Comparison of ENCODE assay signal across 8 cellular contexts in the genomic region with DNA sequence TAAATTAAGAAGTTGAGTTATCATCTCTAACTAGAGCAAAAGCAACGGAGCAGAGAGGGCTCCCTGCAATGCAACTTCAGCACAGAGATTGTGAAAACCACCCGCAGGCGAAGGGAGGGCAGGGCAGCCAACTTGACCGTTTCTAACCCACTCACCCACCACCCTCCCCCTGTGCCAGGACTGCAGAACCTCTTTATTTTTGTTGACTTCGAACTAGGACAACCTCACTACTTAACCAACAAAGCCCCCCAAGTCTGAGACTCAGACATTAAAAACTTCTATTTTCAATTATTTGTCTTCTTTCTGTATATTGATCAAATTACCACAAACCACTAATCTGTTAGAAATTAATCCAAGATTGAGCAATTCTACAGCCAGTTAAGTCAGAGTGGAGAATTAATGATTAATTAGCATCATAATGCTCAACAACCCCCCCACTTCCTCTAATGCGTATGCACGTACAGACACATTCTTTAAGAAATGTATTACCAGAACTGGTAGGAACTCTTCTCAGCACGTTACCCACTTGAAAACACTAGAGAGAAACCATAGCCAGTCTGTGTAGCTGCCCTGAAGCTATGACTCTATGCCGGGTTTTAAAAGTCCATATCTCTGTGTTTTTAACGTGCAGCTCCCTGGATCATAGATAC. TPM values are rescaled to one million over a fixed set of nuclear protein-coding genes. Genes with fewer than 3 reads are reported as not detected.
DNase-seq lines count a peak whose midpoint lies in the region; ATAC-seq and TF ChIP-seq lines count a peak whose summit lies in the region.

No MANE protein-coding gene starts in this region.

- H3K27me3 ChIP-seq in CD8-positive, alpha-beta memory T cell (ENCODE audit: insufficient read depth, low read length, poor library complexity, severe bottlenecking) = peaks cover 15% of the 10 kb centered on the region

- peaks cover 25% of the 10 kb centered on the region for H3K27me3 Mint-ChIP-seq in brain
- peaks cover 27% of the 10 kb centered on the region for H3K27me3 Mint-ChIP-seq in nephron (ENCODE audit: low read depth)
- peaks cover 33 to 44% of the 10 kb centered on the region in 2 donors for H3K27me3 Mint-ChIP-seq in CD8-positive, alpha-beta memory T cell

- H3K4me3 Mint-ChIP-seq in brain (peak overlapping the region; percentile 1 to 94 (median 90)), nephron (peak overlapping the region; percentile 61 to 96 (median 93))
- peak overlapping the region in 1 of 7 donors; percentile 20 for H3K4me3 Mint-ChIP-seq in CD8-positive, alpha-beta memory T cell

- TF ChIP-seq CTCF in brain (conservative IDR thresholded peaks at IDR 0.05) (no peak), nephron (IDR thresholded peaks at IDR 0.05; ENCODE audit: unreplicated experiment in 3 of 3) (peak in 1 of 3 experiments; percentile 2)

- peaks cover 4% of the 10 kb centered on the region for H3K36me3 Mint-ChIP-seq in brain
- no peaks in the 10 kb centered on the region for H3K36me3 Mint-ChIP-seq in nephron (ENCODE audit: low read depth)
- no peaks in the 10 kb centered on the region for H3K36me3 Mint-ChIP-seq in CD8-positive, alpha-beta memory T cell

- H3K27ac ChIP-seq in CD8-positive, alpha-beta memory T cell (ENCODE audit: low read depth, low read length) = no peak overlapping the region

- POLR2A ChIA-PET in CD8-positive, alpha-beta memory T cell (lab: Charles Lee) = no interaction called here

- H3K4me1 Mint-ChIP-seq in brain = peaks cover 40% of the 10 kb centered on the region
- peaks cover 37% of the 10 kb centered on the region for H3K4me1 Mint-ChIP-seq in nephron
- H3K4me1 Mint-ChIP-seq in CD8-positive, alpha-beta memory T cell = peaks cover 11 to 37% (median 19%) of the 10 kb centered on the region in 3 donors

- H3K27ac Mint-ChIP-seq in brain = peak overlapping the region in 4 of 5 experiments; percentile 49 to 97 (median 66)
- peak overlapping the region; percentile 82 to 94 (median 84) for H3K27ac Mint-ChIP-seq in nephron
- H3K27ac Mint-ChIP-seq in CD8-positive, alpha-beta memory T cell = peak overlapping the region in 1 of 8 donors; percentile 38

- CTCF ChIA-PET in CD8-positive, alpha-beta memory T cell (lab: Charles Lee) = interaction anchor here (1.4 kb wide), 1 partner anchor 245 kb away, joined by 3 read pairs; no protein-coding TSS in a partner anchor

- DNase-seq in DMS79 treated with DMSO at 0.1 percent for 48 hours (lab: John Stamatoyannopoulos, UW) = peak; percentile 61
- DNase-seq in CD8-positive, alpha-beta memory T cell = no peak
- DNase-seq in NCI-H748 treated with DMSO at 0.1 percent for 48 hours (lab: John Stamatoyannopoulos, UW) = no peak
- DNase-seq in HuH-7 (ENCODE audit: low spot score) = no peak

- H3K9me3 ChIP-seq in CD8-positive, alpha-beta memory T cell (ENCODE audit: low read length) = no peaks in the 10 kb centered on the region

- no peaks in the 10 kb centered on the region for H3K4me1 ChIP-seq in CD8-positive, alpha-beta memory T cell (ENCODE audit: insufficient read depth, low read length)

- no peak overlapping the region for H3K4me3 ChIP-seq in CD8-positive, alpha-beta memory T cell (ENCODE audit: low read length)

- H3K9me3 Mint-ChIP-seq in brain (peaks cover 0 to 11% (median 3%) of the 10 kb centered on the region in 5 experiments), nephron (peaks cover 3% of the 10 kb centered on the region)
- H3K9me3 Mint-ChIP-seq in CD8-positive, alpha-beta memory T cell = no peaks in the 10 kb centered on the region

- H3K36me3 ChIP-seq in CD8-positive, alpha-beta memory T cell (ENCODE audit: insufficient read depth, low read length) = no peaks in the 10 kb centered on the region

- ATAC-seq in HG02798 (IDR thresholded peaks at IDR 0.05; ENCODE audit: poor library complexity, unreplicated experiment) = peak; percentile 26
- ATAC-seq in HG03520 (IDR thresholded peaks at IDR 0.05; ENCODE audit: unreplicated experiment) = no peak

RNA-seq across cellular contexts. Expression of a gene that starts 2.0 kb away (rescaled TPM):
- 58.2 TPM for polyA plus RNA-seq in brain (ENCODE audit: insufficient read depth, low read depth, low replicate concordance)
- total RNA-seq in CD8-positive, alpha-beta memory T cell = 1 to 10 TPM; 5.3 to 5.9 TPM
- polyA plus RNA-seq in CD8-positive, alpha-beta memory T cell = 3.0 TPM

Comparison
In these comparisons a context has a peak if more than half of its experiments do, and no peak if none do; other contexts are left out.
1. RNA of a gene that starts 2.0 kb away (polyA plus RNA-seq): 58.2 TPM in brain (single experiment); 3.0 TPM in CD8-positive, alpha-beta memory T cell (single experiment); every median in the first group is over 10 times any median in the second.